ENCODE assay signal across 20 cellular contexts in genomic region chr16:66832190-66832589, GRCh38. TPM values are rescaled to one million over a fixed set of nuclear protein-coding genes. Genes with fewer than 3 reads are reported as not detected.
DNase-seq lines count a peak whose midpoint lies in the region; FAIRE-seq and TF ChIP-seq lines count a peak whose summit lies in the region.
"Had no signal": no experiment of that assay in that cellular context is flagged by ENCODE, and none has a peak within 500 bp of the region (broad histone marks: within the 10 kb centered on the region; RNA-seq: fewer than 3 reads in every experiment).

No MANE protein-coding gene starts in this region.

- 84 to 87% (median 85%) methylated on average over 3 of the region's 3 CpGs for WGBS in small intestine, 3 donors

- no peak for TF ChIP-seq CTCF in type B pancreatic cell (conservative IDR thresholded peaks at IDR 0.05)

- H3K27ac Mint-ChIP-seq in activated T-cell treated with anti-CD3 and anti-CD28 coated beads, Interleukin-2, amount 50 U/mL, for 24 hours, result no peak overlapping the region
- H3K27ac Mint-ChIP-seq in type B pancreatic cell, result no peak overlapping the region

- peaks cover 4 to 5% of the 10 kb centered on the region in 2 donors for H3K4me1 ChIP-seq in small intestine (ENCODE audit: control insufficient read depth in 2 of 2, insufficient read depth in 1 of 2, low read depth in 1 of 2, low read length in 1 of 2)

- H3K9me3 Mint-ChIP-seq in activated T-cell treated with anti-CD3 and anti-CD28 coated beads, Interleukin-2, amount 50 U/mL, for 24 hours, result no peaks in the 10 kb centered on the region
- no peaks in the 10 kb centered on the region for H3K9me3 Mint-ChIP-seq in type B pancreatic cell

- H3K4me1 Mint-ChIP-seq in activated T-cell treated with anti-CD3 and anti-CD28 coated beads, Interleukin-2, amount 50 U/mL, for 24 hours (ENCODE audit: low read depth), result peaks cover 38% of the 10 kb centered on the region
- peaks cover 15% of the 10 kb centered on the region for H3K4me1 Mint-ChIP-seq in type B pancreatic cell (ENCODE audit: unreplicated experiment)

- peaks cover 4% of the 10 kb centered on the region for H3K27me3 Mint-ChIP-seq in activated T-cell treated with anti-CD3 and anti-CD28 coated beads, Interleukin-2, amount 50 U/mL, for 24 hours
- H3K27me3 Mint-ChIP-seq in type B pancreatic cell, result peaks cover 21% of the 10 kb centered on the region

- peaks cover 24% of the 10 kb centered on the region for H3K36me3 Mint-ChIP-seq in activated T-cell treated with anti-CD3 and anti-CD28 coated beads, Interleukin-2, amount 50 U/mL, for 24 hours (ENCODE audit: low read depth)
- H3K36me3 Mint-ChIP-seq in type B pancreatic cell, result peaks cover 5% of the 10 kb centered on the region

- FAIRE-seq in HTR-8/SVneo (lab: Jason Lieb, UNC) (peak; percentile 48), small intestine (lab: Jason Lieb, UNC) (no peak)
- FAIRE-seq: A204.1, GM12892, RCC 7860 had no signal

- H3K4me3 ChIP-seq in small intestine (ENCODE audit: low read depth in 1 of 2, low read length in 2 of 2), result no peak overlapping the region
- H3K4me3 ChIP-seq: BLaER1 treated with 17β-estradiol and CSF1 and Interleukin-3, amounts not matched to agents 10 nM and 100 nM had no signal

- no peaks in the 10 kb centered on the region for H3K27me3 ChIP-seq in small intestine (ENCODE audit: control insufficient read depth in 2 of 2, insufficient read depth in 2 of 2, low read length in 2 of 2)
- H3K27me3 ChIP-seq: BLaER1 treated with 17β-estradiol and CSF1 and Interleukin-3, amounts not matched to agents 10 nM and 100 nM had no signal

- peak; percentile 24 for DNase-seq in activated T-cell treated with anti-CD3 and anti-CD28 coated beads, Interleukin-2, amount 50 U/mL, for 24 hours
- DNase-seq in activated T-cell treated with anti-CD3 and anti-CD28 coated beads for 4 hours (no peak), HTR-8/SVneo (ENCODE audit: insufficient read length, low spot score) (no peak), mesenteric fat pad (ENCODE audit: low spot score) (peak; percentile 35), small intestine (peak; percentile 39), type B pancreatic cell (ENCODE audit: extremely low spot score, unreplicated experiment) (no peak), amniotic stem cell (lab: John Stamatoyannopoulos, UW) (no peak), Kasumi-1 (lab: John Stamatoyannopoulos, UW) (no peak)
- DNase-seq: GF-D8, Karpas-422, NCI-H1105, NCI-H1694 treated with DMSO at 0.1 percent for 48 hours, NCI-H2227 treated with DMSO at 0.1 percent for 48 hours, NCI-H524, SHP77 had no signal

- peaks cover 0 to 2% of the 10 kb centered on the region in 2 donors for H3K36me3 ChIP-seq in small intestine (ENCODE audit: control insufficient read depth in 2 of 2, insufficient read depth in 2 of 2, low read length in 2 of 2)

- H3K27ac ChIP-seq in small intestine (ENCODE audit: low read depth in 1 of 2, low read length in 1 of 2), result no peak overlapping the region
- H3K27ac ChIP-seq: BLaER1 treated with 17β-estradiol and CSF1 and Interleukin-3, amounts not matched to agents 10 nM and 100 nM had no signal

- no peaks in the 10 kb centered on the region for H3K9me3 ChIP-seq in small intestine (ENCODE audit: control insufficient read depth, low read depth)
- H3K9me3 ChIP-seq: BLaER1 treated with 17β-estradiol and CSF1 and Interleukin-3, amounts not matched to agents 10 nM and 100 nM had no signal

- no peak overlapping the region for H3K4me3 Mint-ChIP-seq in activated T-cell treated with anti-CD3 and anti-CD28 coated beads, Interleukin-2, amount 50 U/mL, for 24 hours
- H3K4me3 Mint-ChIP-seq in type B pancreatic cell, result no peak overlapping the region

RNA-seq across cellular contexts. Expression of gene NAE1, which starts 1.4 kb away (rescaled TPM):
- 42.4 TPM for total RNA-seq in mesenteric fat pad
- 10 to 100 TPM; 39.4 to 49.9 (median 44.3) TPM for polyA plus RNA-seq in small intestine
- 69.4 and 92.5 TPM in 2 replicates for total RNA-seq in type B pancreatic cell (ENCODE audit: low replicate concordance)

RNA-seq across cellular contexts. Expression of gene CA7, which starts 12.0 kb away (rescaled TPM):
- total RNA-seq in mesenteric fat pad, result not detected
- polyA plus RNA-seq in small intestine, result 10 to 100 TPM in 2 of 3 donors, 1 to 10 TPM in 1; 6.4 to 89.7 (median 49.4) TPM
- total RNA-seq in type B pancreatic cell (ENCODE audit: low replicate concordance), result 0.70 and 1.2 TPM in 2 replicates
- total RNA-seq: Daoy had no signal

RNA-seq across cellular contexts. Expression of gene TERB1, which starts 30.8 kb away (rescaled TPM):
- total RNA-seq in mesenteric fat pad (not detected), type B pancreatic cell (ENCODE audit: low replicate concordance) (0.41 TPM in 1 of 2 replicates, not detected in the other)
- polyA plus RNA-seq in small intestine, result not detected

RNA-seq across cellular contexts. Expression of gene PDP2, which starts 48.1 kb away (rescaled TPM):
- total RNA-seq in mesenteric fat pad (33.5 TPM), type B pancreatic cell (ENCODE audit: low replicate concordance) (16.1 and 18.5 TPM in 2 replicates)
- polyA plus RNA-seq in small intestine, result 1 to 10 TPM; 1.6 to 6.0 (median 2.7) TPM

Comparison
In these comparisons a context has a peak if more than half of its experiments do, and no peak if none do; other contexts are left out.
1. DNase-seq: peak in activated T-cell treated with anti-CD3 and anti-CD28 coated beads, Interleukin-2, amount 50 U/mL, for 24 hours (single experiment), mesenteric fat pad (single experiment) and small intestine (single experiment); none in activated T-cell treated with anti-CD3 and anti-CD28 coated beads for 4 hours (single experiment), HTR-8/SVneo (single experiment), type B pancreatic cell (single experiment), amniotic stem cell (single experiment) and Kasumi-1 (0 of 2).